Comparison of ENCODE assay signal across 21 cellular contexts in the genomic region with DNA sequence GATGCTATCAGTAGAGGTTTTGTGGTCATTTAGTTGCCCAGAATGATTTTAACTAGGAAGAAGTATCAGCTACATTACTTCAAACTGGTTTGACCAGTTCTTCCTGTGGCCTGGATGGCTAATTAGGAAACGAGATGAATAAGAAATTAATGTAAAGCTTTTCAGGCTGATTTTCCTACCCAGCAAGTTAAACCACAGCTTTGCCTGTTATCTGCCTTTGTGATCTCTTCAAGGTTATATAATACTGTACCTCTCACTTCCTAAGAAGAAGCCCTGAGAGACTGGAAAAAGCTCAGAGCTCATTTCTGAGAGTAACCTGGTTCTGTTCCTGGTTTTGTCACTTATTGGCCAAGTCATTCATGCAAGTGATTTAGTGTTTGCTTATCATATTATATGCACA.
DNase-seq lines count a peak whose midpoint lies in the region; ATAC-seq, FAIRE-seq and TF ChIP-seq lines count a peak whose summit lies in the region.
"Had no signal": no experiment of that assay in that cellular context is flagged by ENCODE, and none has a peak within 500 bp of the region (broad histone marks: within the 10 kb centered on the region; RNA-seq: fewer than 3 reads in every experiment).

No MANE protein-coding gene starts in this region.

- no peaks in the 10 kb centered on the region for H3K36me3 Mint-ChIP-seq in stimulated activated naive B cell treated with anti-CD40 and anti-IgM and Interleukin-4, amounts not matched to agents 10 μg/mL and 1 μg/mL and 100 μg/mL, for 72 hours
- H3K36me3 Mint-ChIP-seq: CD4-positive, CD25-positive, alpha-beta regulatory T cell; naive thymus-derived CD8-positive, alpha-beta T cell had no signal

- no peaks in the 10 kb centered on the region for H3K27me3 ChIP-seq in foreskin keratinocyte
- H3K27me3 ChIP-seq: tibial nerve had no signal

- ATAC-seq in foreskin keratinocyte = peak; percentile 80
- ATAC-seq in stimulated activated naive B cell treated with anti-CD40 and anti-IgM and Interleukin-4, amounts not matched to agents 10 μg/mL and 1 μg/mL and 100 μg/mL, for 72 hours (replicated peaks) = no peak
- ATAC-seq: activated naive CD8-positive, alpha-beta T cell treated with anti-CD3 and anti-CD28 coated beads, Interleukin-2, amount 50 U/mL, for 24 hours; activated T-cell treated with anti-CD3 and anti-CD28 coated beads, Interleukin-2, amount 50 U/mL, for 72 hours; naive thymus-derived CD8-positive, alpha-beta T cell; T-helper 17 cell had no signal

- TF ChIP-seq CTCF in foreskin keratinocyte (conservative IDR thresholded peaks at IDR 0.05) = no peak

- H3K27me3 Mint-ChIP-seq in stimulated activated naive B cell treated with anti-CD40 and anti-IgM and Interleukin-4, amounts not matched to agents 10 μg/mL and 1 μg/mL and 100 μg/mL, for 72 hours = no peaks in the 10 kb centered on the region
- H3K27me3 Mint-ChIP-seq: activated naive CD8-positive, alpha-beta T cell treated with anti-CD3 and anti-CD28 coated beads, Interleukin-2, amount 50 U/mL, for 24 hours; CD4-positive, CD25-positive, alpha-beta regulatory T cell; central memory CD8-positive, alpha-beta T cell; naive thymus-derived CD8-positive, alpha-beta T cell; T-helper 17 cell had no signal

- no peak for FAIRE-seq in GM12892 (lab: Jason Lieb, UNC)
- FAIRE-seq: HTR-8/SVneo had no signal

- peak; percentile 14 for DNase-seq in DMS 273 (lab: John Stamatoyannopoulos, UW; ENCODE audit: unreplicated experiment)
- DNase-seq in DMS 273 treated with DMSO at 0.1 percent for 48 hours (lab: John Stamatoyannopoulos, UW) = no peak
- peak; percentile 62 for DNase-seq in NCI-H510A (lab: John Stamatoyannopoulos, UW)
- DNase-seq in foreskin keratinocyte = peak; percentile 51 to 80
- peak; percentile 49 for DNase-seq in renal cortical epithelial cell (ENCODE audit: low read depth)
- DNase-seq in stimulated activated CD4-positive, alpha-beta T cell treated with anti-CD3 and anti-CD28 coated beads, Interleukin-2, amount 100 ng/mL, for 24 hours = no peak
- DNase-seq in stimulated activated naive B cell treated with anti-CD40 and anti-IgM and Interleukin-4, amounts not matched to agents 10 μg/mL and 1 μg/mL and 100 μg/mL, for 72 hours = no peak
- DNase-seq in GM12892 (ENCODE audit: insufficient read length) = no peak
- DNase-seq: 8988T; activated naive CD8-positive, alpha-beta T cell treated with anti-CD3 and anti-CD28 coated beads, Interleukin-2, amount 50 U/mL, for 24 hours; activated T-cell treated with anti-CD3 and anti-CD28 coated beads, Interleukin-2, amount 50 U/mL, for 72 hours; CD4-positive, CD25-positive, alpha-beta regulatory T cell; GDM1; head of caudate nucleus; left ventricle myocardium superior; naive thymus-derived CD8-positive, alpha-beta T cell; retina; T-helper 17 cell had no signal

- H3K27ac Mint-ChIP-seq in stimulated activated naive B cell treated with anti-CD40 and anti-IgM and Interleukin-4, amounts not matched to agents 10 μg/mL and 1 μg/mL and 100 μg/mL, for 72 hours = no peak overlapping the region
- H3K27ac Mint-ChIP-seq: activated naive CD8-positive, alpha-beta T cell treated with anti-CD3 and anti-CD28 coated beads, Interleukin-2, amount 50 U/mL, for 24 hours; activated T-cell treated with anti-CD3 and anti-CD28 coated beads, Interleukin-2, amount 50 U/mL, for 72 hours; CD4-positive, CD25-positive, alpha-beta regulatory T cell; naive thymus-derived CD8-positive, alpha-beta T cell; T-helper 17 cell had no signal

- H3K4me1 ChIP-seq in foreskin keratinocyte = peaks cover 11% of the 10 kb centered on the region
- H3K4me1 ChIP-seq: tibial nerve had no signal

- H3K4me3 Mint-ChIP-seq in stimulated activated naive B cell treated with anti-CD40 and anti-IgM and Interleukin-4, amounts not matched to agents 10 μg/mL and 1 μg/mL and 100 μg/mL, for 72 hours = no peak overlapping the region
- H3K4me3 Mint-ChIP-seq: activated naive CD8-positive, alpha-beta T cell treated with anti-CD3 and anti-CD28 coated beads, Interleukin-2, amount 50 U/mL, for 24 hours; activated T-cell treated with anti-CD3 and anti-CD28 coated beads, Interleukin-2, amount 50 U/mL, for 72 hours; CD4-positive, CD25-positive, alpha-beta regulatory T cell; central memory CD8-positive, alpha-beta T cell; naive thymus-derived CD8-positive, alpha-beta T cell; T-helper 17 cell had no signal

- H3K9me3 Mint-ChIP-seq in stimulated activated naive B cell treated with anti-CD40 and anti-IgM and Interleukin-4, amounts not matched to agents 10 μg/mL and 1 μg/mL and 100 μg/mL, for 72 hours = no peaks in the 10 kb centered on the region
- H3K9me3 Mint-ChIP-seq: activated naive CD8-positive, alpha-beta T cell treated with anti-CD3 and anti-CD28 coated beads, Interleukin-2, amount 50 U/mL, for 24 hours; activated T-cell treated with anti-CD3 and anti-CD28 coated beads, Interleukin-2, amount 50 U/mL, for 72 hours; naive thymus-derived CD8-positive, alpha-beta T cell had no signal

- no peak for TF ChIP-seq POLR2A in GM12892 (IDR thresholded peaks at IDR 0.05; ENCODE audit: low read depth, low read length)

- no peaks in the 10 kb centered on the region for H3K4me1 Mint-ChIP-seq in stimulated activated naive B cell treated with anti-CD40 and anti-IgM and Interleukin-4, amounts not matched to agents 10 μg/mL and 1 μg/mL and 100 μg/mL, for 72 hours
- H3K4me1 Mint-ChIP-seq: activated naive CD8-positive, alpha-beta T cell treated with anti-CD3 and anti-CD28 coated beads, Interleukin-2, amount 50 U/mL, for 24 hours; CD4-positive, CD25-positive, alpha-beta regulatory T cell; central memory CD8-positive, alpha-beta T cell; naive thymus-derived CD8-positive, alpha-beta T cell had no signal

- no peak overlapping the region for H3K27ac ChIP-seq in foreskin keratinocyte
- H3K27ac ChIP-seq: tibial nerve had no signal

Comparison
In these comparisons a context has a peak if more than half of its experiments do, and no peak if none do; other contexts are left out.
1. DNase-seq: peak in DMS 273 (single experiment), NCI-H510A (single experiment), foreskin keratinocyte (2 of 2) and renal cortical epithelial cell (single experiment); none in DMS 273 treated with DMSO at 0.1 percent for 48 hours (single experiment), stimulated activated CD4-positive, alpha-beta T cell treated with anti-CD3 and anti-CD28 coated beads, Interleukin-2, amount 100 ng/mL, for 24 hours (0 of 2), stimulated activated naive B cell treated with anti-CD40 and anti-IgM and Interleukin-4, amounts not matched to agents 10 μg/mL and 1 μg/mL and 100 μg/mL, for 72 hours (single experiment) and GM12892 (single experiment).